ENCODE assay signal across 10 cellular contexts in genomic region chr22:17842386-17842785, GRCh38.
DNase-seq lines count a peak whose midpoint lies in the region; ATAC-seq, FAIRE-seq and TF ChIP-seq lines count a peak whose summit lies in the region.
"Had no signal": no experiment of that assay in that cellular context is flagged by ENCODE, and none has a peak within 500 bp of the region (broad histone marks: within the 10 kb centered on the region; RNA-seq: fewer than 3 reads in every experiment).

No MANE protein-coding gene starts in this region.

- TF ChIP-seq EP300 in GM12878 (IDR thresholded peaks at IDR 0.05; ENCODE audit: borderline replicate concordance in 1 of 2, control insufficient read depth in 1 of 2, low read depth in 2 of 2, low read length in 2 of 2), result no peak
- TF ChIP-seq EP300 in sigmoid colon (IDR thresholded peaks at IDR 0.05), result no peak

- no peak for TF ChIP-seq CTCF in activated B cell treated with CpG ODN at 0.5 μM for 24 hours (IDR thresholded peaks at IDR 0.05)
- no peak for TF ChIP-seq CTCF in GM12878 (IDR thresholded peaks at IDR 0.05 in 2 of 3, conservative IDR thresholded peaks at IDR 0.05 in 1 of 3; ENCODE audit: control insufficient read depth in 2 of 3, extremely low read depth in 1 of 3, insufficient read depth in 1 of 3, low read depth in 3 of 3, low read length in 3 of 3)
- TF ChIP-seq CTCF in sigmoid colon (IDR thresholded peaks at IDR 0.05), result no peak
- no peak for TF ChIP-seq CTCF in RWPE1 (conservative IDR thresholded peaks at IDR 0.05; ENCODE audit: low read depth)

- in situ Hi-C loops in GM12878 (cut with MboI), result no loop called here

- H3K9ac ChIP-seq in GM12878 (ENCODE audit: control insufficient read depth, insufficient read depth, low read length), result no peak overlapping the region
- H3K9ac ChIP-seq: parathyroid adenoma had no signal

- POLR2A ChIA-PET in activated B cell treated with CpG ODN at 0.5 μM for 24 hours (lab: Charles Lee), result no interaction called here
- POLR2A ChIA-PET in GM12878 (lab: Charles Lee), result interaction anchor here (0.6 kb wide), 1 partner anchor 12 kb away, joined by 5 read pairs; no protein-coding TSS in a partner anchor
- POLR2A ChIA-PET in RWPE1 (lab: Yijun Ruan, JAX; ENCODE audit: low non-redundant PET), result no interaction called here

- FAIRE-seq in GM12878 (lab: Jason Lieb, UNC), result no peak
- FAIRE-seq: GM19239 had no signal

- H3K36me3 ChIP-seq in CD4-positive, CD25-positive, alpha-beta regulatory T cell (ENCODE audit: control insufficient read depth, insufficient read depth, low read length), result peaks cover 5% of the 10 kb centered on the region
- peaks cover 8 to 16% of the 10 kb centered on the region in 2 experiments; a peak in 3 of 4 replicates for H3K36me3 ChIP-seq in GM12878 (ENCODE audit: control insufficient read depth in 2 of 2, insufficient read depth in 2 of 2, low read length in 1 of 2)
- peaks cover 0 to 33% (median 12%) of the 10 kb centered on the region in 4 donors for H3K36me3 ChIP-seq in sigmoid colon

- no peaks in the 10 kb centered on the region for H3K4me1 ChIP-seq in CD4-positive, CD25-positive, alpha-beta regulatory T cell (ENCODE audit: control insufficient read depth, insufficient read depth, low read length, poor library complexity, severe bottlenecking)
- no peaks in the 10 kb centered on the region for H3K4me1 ChIP-seq in GM12878 (ENCODE audit: control insufficient read depth, insufficient read depth, low read length)
- H3K4me1 ChIP-seq in sigmoid colon, result peaks cover 0 to 60% (median 55%) of the 10 kb centered on the region in 4 donors

- RAD21 ChIA-PET in GM12878 (lab: Charles Lee; ENCODE audit: unreplicated experiment), result no interaction called here

- DNase-seq in CD4-positive, CD25-positive, alpha-beta regulatory T cell, result peak in 2 of 3 donors; percentile 36 to 74
- DNase-seq in activated B cell treated with CpG ODN at 0.5 μM for 24 hours (no peak), GM12878 (ENCODE audit: low read depth, low spot score) (no peak), sigmoid colon (peak; percentile 76), RWPE1 (ENCODE audit: low spot score) (no peak), posterior cingulate gyrus (no peak), SKM-1 (lab: John Stamatoyannopoulos, UW; ENCODE audit: unreplicated experiment) (no peak)

- WGBS in GM12878 (ENCODE audit: insufficient coverage, insufficient replicate concordance, low lambda C conversion rate, missing lambda C conversion rate), result 75% methylated on average over 20 of the region's 20 CpGs
- WGBS in sigmoid colon, 2 donors, result 47 to 64% methylated on average over 20 of the region's 20 CpGs

- TF ChIP-seq POLR2A in GM12878 (IDR thresholded peaks at IDR 0.05; ENCODE audit: low read depth, low read length) (no peak), sigmoid colon (IDR thresholded peaks at IDR 0.05) (no peak)

- no peaks in the 10 kb centered on the region for H3K9me3 Mint-ChIP-seq in CD4-positive, CD25-positive, alpha-beta regulatory T cell
- no peaks in the 10 kb centered on the region for H3K9me3 Mint-ChIP-seq in activated B cell treated with CpG ODN at 0.5 μM for 24 hours

- no peaks in the 10 kb centered on the region for H3K27me3 ChIP-seq in CD4-positive, CD25-positive, alpha-beta regulatory T cell (ENCODE audit: control insufficient read depth, insufficient read depth, low read length)
- H3K27me3 ChIP-seq in GM12878 (replicated peaks in 1 of 2; ENCODE audit: control insufficient read depth in 2 of 2, insufficient read depth in 2 of 2, low read length in 1 of 2) (no peaks in the 10 kb centered on the region), sigmoid colon (no peaks in the 10 kb centered on the region)

- no peak overlapping the region for H3K4me3 ChIP-seq in CD4-positive, CD25-positive, alpha-beta regulatory T cell (ENCODE audit: low read depth, low read length)
- H3K4me3 ChIP-seq in GM12878 (no peak overlapping the region), sigmoid colon (peak overlapping the region in 2 of 4 donors; percentile 21 to 32)

- peak overlapping the region; percentile 48 to 80 (median 58) for H3K27ac Mint-ChIP-seq in CD4-positive, CD25-positive, alpha-beta regulatory T cell
- H3K27ac Mint-ChIP-seq in activated B cell treated with CpG ODN at 0.5 μM for 24 hours, result peak overlapping the region; percentile 18

- SMC1A ChIA-PET in GM12878 (lab: Charles Lee; ENCODE audit: uncharacterized antibody, unreplicated experiment), result no interaction called here

- CTCF ChIA-PET in activated B cell treated with CpG ODN at 0.5 μM for 24 hours (lab: Charles Lee) (no interaction called here), GM12878 (lab: Yijun Ruan, JAX) (no interaction called here), RWPE1 (lab: Yijun Ruan, JAX) (no interaction called here)

- H3K79me2 ChIP-seq in GM12878 (ENCODE audit: control insufficient read depth, insufficient read depth, low read length), result no peaks in the 10 kb centered on the region
- H3K79me2 ChIP-seq: parathyroid adenoma had no signal

- H3K4me3 Mint-ChIP-seq in CD4-positive, CD25-positive, alpha-beta regulatory T cell, result peak overlapping the region in 3 of 4 donors; percentile 65 to 79 (median 66)
- H3K4me3 Mint-ChIP-seq in activated B cell treated with CpG ODN at 0.5 μM for 24 hours, result no peak overlapping the region

- intact Hi-C loops in activated B cell treated with CpG ODN at 0.5 μM for 24 hours (cut with micrococcal nuclease) (no loop called here), GM12878 (cut with micrococcal nuclease; ENCODE audit: unreplicated experiment) (no loop called here), sigmoid colon (cut with DNase I) (no loop called here), posterior cingulate gyrus (cut with DNase I) (no loop called here)

- no peak overlapping the region for H3K4me2 ChIP-seq in GM12878 (ENCODE audit: control insufficient read depth, insufficient read depth)

- peak; percentile 75 to 87 for ATAC-seq in CD4-positive, CD25-positive, alpha-beta regulatory T cell (ENCODE audit: low read depth in 2 of 2)
- ATAC-seq in activated B cell treated with CpG ODN at 0.5 μM for 24 hours (ENCODE audit: low read depth), result peak; percentile 68
- ATAC-seq in GM12878, result peak; percentile 96
- ATAC-seq in GM18502 (IDR thresholded peaks at IDR 0.05; ENCODE audit: poor library complexity, unreplicated experiment), result no peak

- TF ChIP-seq RAD21 in GM12878 (IDR thresholded peaks at IDR 0.05; ENCODE audit: insufficient read depth, low read depth, low read length), result no peak

- peaks cover 0 to 13% (median 1%) of the 10 kb centered on the region in 4 donors for H3K4me1 Mint-ChIP-seq in CD4-positive, CD25-positive, alpha-beta regulatory T cell
- H3K4me1 Mint-ChIP-seq in activated B cell treated with CpG ODN at 0.5 μM for 24 hours, result peaks cover 3% of the 10 kb centered on the region

- BruUV-seq in GM12878 (replicated peaks; lab: Mats Ljungman, UMichigan), result no TSS peak

- H2AFZ ChIP-seq in GM12878 (ENCODE audit: control insufficient read depth, low read depth, low read length), result no peak overlapping the region
- H2AFZ ChIP-seq: parathyroid adenoma had no signal

- no peaks in the 10 kb centered on the region for H3K27me3 Mint-ChIP-seq in CD4-positive, CD25-positive, alpha-beta regulatory T cell
- no peaks in the 10 kb centered on the region for H3K27me3 Mint-ChIP-seq in activated B cell treated with CpG ODN at 0.5 μM for 24 hours

- H3K27ac ChIP-seq in CD4-positive, CD25-positive, alpha-beta regulatory T cell (ENCODE audit: insufficient read depth, low read length, poor library complexity, severe bottlenecking), result peak overlapping the region; percentile 14
- no peak overlapping the region for H3K27ac ChIP-seq in GM12878 (ENCODE audit: control insufficient read depth, insufficient read depth)
- peak overlapping the region; percentile 84 to 93 (median 90) for H3K27ac ChIP-seq in sigmoid colon
- no peak overlapping the region for H3K27ac ChIP-seq in RWPE1
- H3K27ac ChIP-seq: parathyroid adenoma had no signal

- no peaks in the 10 kb centered on the region for H3K9me3 ChIP-seq in CD4-positive, CD25-positive, alpha-beta regulatory T cell (ENCODE audit: control insufficient read depth in 2 of 2, low read length in 2 of 2)
- no peaks in the 10 kb centered on the region for H3K9me3 ChIP-seq in GM12878 (replicated peaks; ENCODE audit: control insufficient read depth, insufficient read depth, low read length)
- H3K9me3 ChIP-seq in sigmoid colon, result no peaks in the 10 kb centered on the region

- peaks cover 3% of the 10 kb centered on the region; the same call in 1 of the 2 replicates for H4K20me1 ChIP-seq in GM12878 (ENCODE audit: control insufficient read depth, insufficient read depth)

- peaks cover 8% of the 10 kb centered on the region for H3K36me3 Mint-ChIP-seq in CD4-positive, CD25-positive, alpha-beta regulatory T cell
- peaks cover 82% of the 10 kb centered on the region for H3K36me3 Mint-ChIP-seq in activated B cell treated with CpG ODN at 0.5 μM for 24 hours (ENCODE audit: low read depth)

TF ChIP-seq in GM12878, 131 proteins besides CTCF, POLR2A, EP300 and RAD21 (continues in another document):
- 0 out of 2 replicates have a peak, but pooled peaks have one; percentile 28 for TF ChIP-seq TCF12 (IDR thresholded peaks at IDR 0.05; ENCODE audit: low read depth, low read length)
- no peak for TF ChIP-seq POLR2AphosphoS5 (IDR thresholded peaks at IDR 0.05; ENCODE audit: low read length)
- TF ChIP-seq MAX (IDR thresholded peaks at IDR 0.05; ENCODE audit: low read depth, low read length), result peak; percentile 56; the same call in 1 of the 2 replicates
- no peak for TF ChIP-seq CBX5 (IDR thresholded peaks at IDR 0.05; ENCODE audit: low read depth)
- peak; percentile 49; the same call in 1 of the 2 replicates for TF ChIP-seq MXI1 (IDR thresholded peaks at IDR 0.05; ENCODE audit: low read depth, low read length)
- TF ChIP-seq USF1 (IDR thresholded peaks at IDR 0.05; ENCODE audit: borderline replicate concordance, extremely low read length, insufficient read depth, low read depth, low read length), result peak; percentile 18
- TF ChIP-seq DPF2 (IDR thresholded peaks at IDR 0.05), result 0 out of 2 replicates have a peak, but pooled peaks have one; percentile 32
- TF ChIP-seq BHLHE40 (IDR thresholded peaks at IDR 0.05; ENCODE audit: borderline replicate concordance in 1 of 2, low read depth in 2 of 2, low read length in 1 of 2), result peak; percentile 93 to 97
- no peak for TF ChIP-seq NR2C1 (IDR thresholded peaks at IDR 0.05)

Comparison
In these comparisons a context has a peak if more than half of its experiments do, and no peak if none do; other contexts are left out.
1. DNase-seq: peak in CD4-positive, CD25-positive, alpha-beta regulatory T cell (2 of 3) and sigmoid colon (single experiment); none in activated B cell treated with CpG ODN at 0.5 μM for 24 hours (single experiment), GM12878 (single experiment), RWPE1 (single experiment), posterior cingulate gyrus (0 of 10) and SKM-1 (single experiment).
2. H3K27ac ChIP-seq: peak in CD4-positive, CD25-positive, alpha-beta regulatory T cell (single experiment) and sigmoid colon (4 of 4); none in GM12878 (single experiment) and RWPE1 (single experiment).